In the genomic region with DNA sequence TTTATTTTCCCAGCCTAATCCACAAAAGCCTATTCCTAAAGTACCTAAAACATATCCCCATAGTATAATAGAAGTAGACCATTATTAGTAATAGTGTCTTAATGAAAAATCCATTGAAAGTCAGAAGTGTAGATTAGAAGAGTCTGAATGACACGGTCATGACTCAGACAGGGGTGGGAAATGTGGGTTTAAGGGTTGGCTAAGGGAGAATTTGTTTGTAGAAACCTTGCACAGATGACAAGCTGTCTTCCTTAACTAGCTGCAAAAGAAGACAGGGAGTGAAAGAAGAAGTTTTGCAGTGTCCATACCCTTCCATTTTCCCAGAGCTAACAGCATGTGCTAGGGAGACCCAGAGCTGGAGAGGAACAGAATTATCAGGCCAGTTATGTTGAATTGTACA, we compare ENCODE assay signal across 18 cellular contexts.
DNase-seq lines count a peak whose midpoint lies in the region; ATAC-seq and TF ChIP-seq lines count a peak whose summit lies in the region.
"Had no signal": no experiment of that assay in that cellular context is flagged by ENCODE, and none has a peak within 500 bp of the region (broad histone marks: within the 10 kb centered on the region; RNA-seq: fewer than 3 reads in every experiment).

No MANE protein-coding gene starts in this region.

- H3K4me3 Mint-ChIP-seq in GM23338 (no peak overlapping the region), Caco-2 (ENCODE audit: unreplicated experiment) (no peak overlapping the region)
- H3K4me3 Mint-ChIP-seq: B cell; brain; naive thymus-derived CD8-positive, alpha-beta T cell; stimulated activated memory B cell treated with anti-CD40 and anti-IgM and Interleukin-4, amounts not matched to agents 10 μg/mL and 1 μg/mL and 100 μg/mL, for 72 hours had no signal

- no peaks in the 10 kb centered on the region for H3K36me3 ChIP-seq in GM23338 (ENCODE audit: insufficient read depth)
- H3K36me3 ChIP-seq in Caco-2 (ENCODE audit: control insufficient read depth, insufficient read depth, low read length), result no peaks in the 10 kb centered on the region
- H3K36me3 ChIP-seq: heart left ventricle, right atrium auricular region had no signal

- intact Hi-C loops in sciatic nerve (cut with DNase I) (no loop called here), Caco-2 (cut with micrococcal nuclease; ENCODE audit: unreplicated experiment) (no loop called here)

- H3K27me3 ChIP-seq in GM23338 (ENCODE audit: insufficient read depth) (no peaks in the 10 kb centered on the region), Caco-2 (replicated peaks; ENCODE audit: control insufficient read depth, insufficient read depth, low read length) (no peaks in the 10 kb centered on the region)
- H3K27me3 ChIP-seq: heart left ventricle, right atrium auricular region had no signal

- peaks cover 12% of the 10 kb centered on the region for H3K4me1 ChIP-seq in GM23338 (ENCODE audit: insufficient read depth)
- no peaks in the 10 kb centered on the region for H3K4me1 ChIP-seq in Caco-2
- H3K4me1 ChIP-seq: right atrium auricular region had no signal

- POLR2A ChIA-PET in RWPE1 (lab: Yijun Ruan, JAX; ENCODE audit: low non-redundant PET), result no interaction called here
- POLR2A ChIA-PET in Caco-2 (lab: Charles Lee), result no interaction called here

- CTCF ChIA-PET in RWPE1 (lab: Yijun Ruan, JAX), result no interaction called here
- CTCF ChIA-PET in Caco-2 (lab: Charles Lee), result no interaction called here

- H3K27me3 Mint-ChIP-seq in GM23338 (ENCODE audit: insufficient read depth, low read depth, poor library complexity) (no peaks in the 10 kb centered on the region), Caco-2 (ENCODE audit: insufficient read depth, unreplicated experiment) (peaks cover 10% of the 10 kb centered on the region)
- H3K27me3 Mint-ChIP-seq: B cell; brain; stimulated activated memory B cell treated with anti-CD40 and anti-IgM and Interleukin-4, amounts not matched to agents 10 μg/mL and 1 μg/mL and 100 μg/mL, for 72 hours had no signal

- DNase-seq in A172 (ENCODE audit: low spot score) (peak; percentile 43), GM23338 (ENCODE audit: low spot score) (no peak), RWPE1 (ENCODE audit: low spot score) (peak; percentile 36), fibroblast of pulmonary artery (ENCODE audit: low read depth) (peak; percentile 42), dedifferentiated amniotic fluid mesenchymal stem cell (ENCODE audit: extremely low spot score) (no peak), sciatic nerve (ENCODE audit: low spot score) (no peak), Caco-2 (no peak), NCI-H82 (lab: John Stamatoyannopoulos, UW) (no peak)
- DNase-seq: activated CD4-positive, CD25-positive, alpha-beta regulatory T cell treated with anti-CD3 and anti-CD28 coated beads, Interleukin-2, amount 50 U/mL, for 72 hours; DMS153; heart left ventricle; naive thymus-derived CD8-positive, alpha-beta T cell; NCI-H2171 had no signal

- no peak for TF ChIP-seq CTCF in GM23338 (conservative IDR thresholded peaks at IDR 0.05; ENCODE audit: low read depth in 2 of 2)
- TF ChIP-seq CTCF in RWPE1 (conservative IDR thresholded peaks at IDR 0.05; ENCODE audit: low read depth), result no peak
- TF ChIP-seq CTCF in fibroblast of pulmonary artery (IDR thresholded peaks at IDR 0.05; ENCODE audit: low read length, missing control alignments), result no peak
- no peak for TF ChIP-seq CTCF in Caco-2 (IDR thresholded peaks at IDR 0.05; ENCODE audit: insufficient read depth in 1 of 2, low read depth in 1 of 2, low read length in 1 of 2, severe bottlenecking in 1 of 2, unreplicated experiment in 1 of 2)

- H3K9me2 ChIP-seq in GM23338 (ENCODE audit: insufficient read depth), result no peaks in the 10 kb centered on the region; the same call in 1 of the 2 replicates

- H3K27ac ChIP-seq in GM23338 (ENCODE audit: low read depth), result no peak overlapping the region
- H3K27ac ChIP-seq in RWPE1, result no peak overlapping the region
- H3K27ac ChIP-seq: heart left ventricle, right atrium auricular region had no signal

- no peaks in the 10 kb centered on the region for H4K20me1 ChIP-seq in GM23338 (replicated peaks; ENCODE audit: insufficient read depth)

- H3K9me3 Mint-ChIP-seq in GM23338 (no peaks in the 10 kb centered on the region), Caco-2 (ENCODE audit: unreplicated experiment) (no peaks in the 10 kb centered on the region)

- no TSS peak for BruUV-seq in Caco-2 (replicated peaks; lab: Mats Ljungman, UMichigan)

- no peaks in the 10 kb centered on the region for H3K9me3 ChIP-seq in Caco-2
- H3K9me3 ChIP-seq: heart left ventricle, right atrium auricular region had no signal

- no peak overlapping the region for H3K4me3 ChIP-seq in GM23338
- H3K4me3 ChIP-seq in fibroblast of pulmonary artery (replicated peaks; ENCODE audit: low read depth, low read length), result no peak overlapping the region
- no peak overlapping the region for H3K4me3 ChIP-seq in Caco-2 (ENCODE audit: low read depth, low read length)
- H3K4me3 ChIP-seq: heart left ventricle, right atrium auricular region had no signal

- ATAC-seq in GM23338, result no peak
- ATAC-seq in sciatic nerve, result no peak
- ATAC-seq: heart left ventricle; left lobe of liver; naive thymus-derived CD8-positive, alpha-beta T cell; stimulated activated memory B cell treated with anti-CD40 and anti-IgM and Interleukin-4, amounts not matched to agents 10 μg/mL and 1 μg/mL and 100 μg/mL, for 72 hours had no signal

- no peaks in the 10 kb centered on the region for H3K79me2 ChIP-seq in GM23338 (replicated peaks; ENCODE audit: insufficient read depth)

- peaks cover 37% of the 10 kb centered on the region for H3K4me1 Mint-ChIP-seq in GM23338
- H3K4me1 Mint-ChIP-seq in Caco-2 (ENCODE audit: low read depth, unreplicated experiment), result no peaks in the 10 kb centered on the region
- H3K4me1 Mint-ChIP-seq: B cell; naive thymus-derived CD8-positive, alpha-beta T cell; stimulated activated memory B cell treated with anti-CD40 and anti-IgM and Interleukin-4, amounts not matched to agents 10 μg/mL and 1 μg/mL and 100 μg/mL, for 72 hours had no signal

- H3F3A ChIP-seq in GM23338 (replicated peaks; ENCODE audit: low read depth), result no peaks in the 10 kb centered on the region

- H3K27ac Mint-ChIP-seq in GM23338 (no peak overlapping the region), Caco-2 (ENCODE audit: unreplicated experiment) (no peak overlapping the region)
- H3K27ac Mint-ChIP-seq: B cell; brain; naive thymus-derived CD8-positive, alpha-beta T cell; stimulated activated memory B cell treated with anti-CD40 and anti-IgM and Interleukin-4, amounts not matched to agents 10 μg/mL and 1 μg/mL and 100 μg/mL, for 72 hours had no signal

- H3K4me2 ChIP-seq in GM23338, result no peak overlapping the region

- H3K36me3 Mint-ChIP-seq in GM23338 (ENCODE audit: low read depth), result no peaks in the 10 kb centered on the region; the same call in 2 of the 3 replicates
- no peaks in the 10 kb centered on the region for H3K36me3 Mint-ChIP-seq in Caco-2 (ENCODE audit: insufficient read depth, unreplicated experiment)
- H3K36me3 Mint-ChIP-seq: brain; naive thymus-derived CD8-positive, alpha-beta T cell; stimulated activated memory B cell treated with anti-CD40 and anti-IgM and Interleukin-4, amounts not matched to agents 10 μg/mL and 1 μg/mL and 100 μg/mL, for 72 hours had no signal

- H2AFZ ChIP-seq in GM23338, result peak overlapping the region; percentile 61; the same call in 1 of the 2 replicates

TF ChIP-seq in GM23338, 12 proteins besides CTCF, POLR2A, EP300 and RAD21 (continues in another document):
- TF ChIP-seq POLR2AphosphoS5 (IDR thresholded peaks at IDR 0.05; ENCODE audit: low read depth), result no peak
- no peak for TF ChIP-seq ZNF114 (CRISPR knock-in tag; IDR thresholded peaks at IDR 0.05)
- TF ChIP-seq ETS1 (IDR thresholded peaks at IDR 0.05), result no peak
- no peak for TF ChIP-seq STAT1 (IDR thresholded peaks at IDR 0.05; ENCODE audit: unreplicated experiment)
- TF ChIP-seq EZH2phosphoT487 (IDR thresholded peaks at IDR 0.05; ENCODE audit: unreplicated experiment), result no peak

Comparison
In these comparisons a context has a peak if more than half of its experiments do, and no peak if none do; other contexts are left out.
1. DNase-seq: peak in A172 (single experiment), RWPE1 (single experiment) and fibroblast of pulmonary artery (single experiment); none in GM23338 (single experiment), dedifferentiated amniotic fluid mesenchymal stem cell (single experiment), sciatic nerve (single experiment), Caco-2 (0 of 2) and NCI-H82 (single experiment).